1 cellular context compared by ENCODE assay signal in genomic region chr19:7943444-7944176, GRCh38.
A peak's percentile ranks its signal among the peaks of the same experiment; 100 is the strongest.
TF ChIP-seq lines count a peak whose summit lies in the region.

A gene with protein sequence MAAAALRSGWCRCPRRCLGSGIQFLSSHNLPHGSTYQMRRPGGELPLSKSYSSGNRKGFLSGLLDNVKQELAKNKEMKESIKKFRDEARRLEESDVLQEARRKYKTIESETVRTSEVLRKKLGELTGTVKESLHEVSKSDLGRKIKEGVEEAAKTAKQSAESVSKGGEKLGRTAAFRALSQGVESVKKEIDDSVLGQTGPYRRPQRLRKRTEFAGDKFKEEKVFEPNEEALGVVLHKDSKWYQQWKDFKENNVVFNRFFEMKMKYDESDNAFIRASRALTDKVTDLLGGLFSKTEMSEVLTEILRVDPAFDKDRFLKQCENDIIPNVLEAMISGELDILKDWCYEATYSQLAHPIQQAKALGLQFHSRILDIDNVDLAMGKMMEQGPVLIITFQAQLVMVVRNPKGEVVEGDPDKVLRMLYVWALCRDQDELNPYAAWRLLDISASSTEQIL (minus strand): TSS chr19:7943666. CDS start chr19:7943651, 15 bp downstream.

TF ChIP-seq in K562, 482 proteins besides CTCF, POLR2A, EP300 and RAD21 (continued from another document and continues in another):
- TF ChIP-seq RREB1 (CRISPR knock-in tag; IDR thresholded peaks at IDR 0.05): 0 out of 2 replicates have a peak, but pooled peaks have one; percentile 74
- no peak for TF ChIP-seq POLR3G (IDR thresholded peaks at IDR 0.05; ENCODE audit: extremely low read depth, insufficient read length, insufficient replicate concordance)
- TF ChIP-seq, protein P1, sequence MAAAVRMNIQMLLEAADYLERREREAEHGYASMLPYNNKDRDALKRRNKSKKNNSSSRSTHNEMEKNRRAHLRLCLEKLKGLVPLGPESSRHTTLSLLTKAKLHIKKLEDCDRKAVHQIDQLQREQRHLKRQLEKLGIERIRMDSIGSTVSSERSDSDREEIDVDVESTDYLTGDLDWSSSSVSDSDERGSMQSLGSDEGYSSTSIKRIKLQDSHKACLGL (CRISPR knock-in tag; IDR thresholded peaks at IDR 0.05; ENCODE audit: borderline replicate concordance, poor library complexity, severe bottlenecking): peak; percentile 90
- no peak for TF ChIP-seq NCOA1 (IDR thresholded peaks at IDR 0.05; ENCODE audit: low read depth)
- TF ChIP-seq SUPT5H (IDR thresholded peaks at IDR 0.05): peak; percentile 93
- TF ChIP-seq BRD4 (IDR thresholded peaks at IDR 0.05): peak; percentile 75
- TF ChIP-seq MXI1 (IDR thresholded peaks at IDR 0.05; ENCODE audit: low read depth, low read length): peak; percentile 80; the same call in 1 of the 2 replicates
- peak; percentile 97 for TF ChIP-seq HNRNPLL (IDR thresholded peaks at IDR 0.05; ENCODE audit: low read depth, low read length, poor library complexity, severe bottlenecking)
- TF ChIP-seq ATF1 (CRISPR knock-in tag; IDR thresholded peaks at IDR 0.05): peak; percentile 67; the same call in 1 of the 2 replicates
- TF ChIP-seq ATF1 (tag; IDR thresholded peaks at IDR 0.05): peak; percentile 97
- TF ChIP-seq NFIX (CRISPR knock-in tag; IDR thresholded peaks at IDR 0.05; ENCODE audit: low read depth): 0 out of 2 replicates have a peak, but pooled peaks have one; percentile 11
- TF ChIP-seq, protein P2, sequence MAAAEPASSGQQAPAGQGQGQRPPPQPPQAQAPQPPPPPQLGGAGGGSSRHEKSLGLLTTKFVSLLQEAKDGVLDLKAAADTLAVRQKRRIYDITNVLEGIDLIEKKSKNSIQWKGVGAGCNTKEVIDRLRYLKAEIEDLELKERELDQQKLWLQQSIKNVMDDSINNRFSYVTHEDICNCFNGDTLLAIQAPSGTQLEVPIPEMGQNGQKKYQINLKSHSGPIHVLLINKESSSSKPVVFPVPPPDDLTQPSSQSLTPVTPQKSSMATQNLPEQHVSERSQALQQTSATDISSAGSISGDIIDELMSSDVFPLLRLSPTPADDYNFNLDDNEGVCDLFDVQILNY (CRISPR knock-in tag; IDR thresholded peaks at IDR 0.05): peak; percentile 85; the same call in 1 of the 2 replicates
- TF ChIP-seq CEBPB (tag; IDR thresholded peaks at IDR 0.05): peak; percentile 99
- TF ChIP-seq LCOR (CRISPR knock-in tag; IDR thresholded peaks at IDR 0.05): peak; percentile 91
- no peak for TF ChIP-seq HINFP (tag; conservative IDR thresholded peaks at IDR 0.05; ENCODE audit: low read depth)
- TF ChIP-seq, protein P3, sequence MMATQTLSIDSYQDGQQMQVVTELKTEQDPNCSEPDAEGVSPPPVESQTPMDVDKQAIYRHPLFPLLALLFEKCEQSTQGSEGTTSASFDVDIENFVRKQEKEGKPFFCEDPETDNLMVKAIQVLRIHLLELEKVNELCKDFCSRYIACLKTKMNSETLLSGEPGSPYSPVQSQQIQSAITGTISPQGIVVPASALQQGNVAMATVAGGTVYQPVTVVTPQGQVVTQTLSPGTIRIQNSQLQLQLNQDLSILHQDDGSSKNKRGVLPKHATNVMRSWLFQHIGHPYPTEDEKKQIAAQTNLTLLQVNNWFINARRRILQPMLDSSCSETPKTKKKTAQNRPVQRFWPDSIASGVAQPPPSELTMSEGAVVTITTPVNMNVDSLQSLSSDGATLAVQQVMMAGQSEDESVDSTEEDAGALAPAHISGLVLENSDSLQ (IDR thresholded peaks at IDR 0.05): peak; percentile 97
- peak; percentile 88 for TF ChIP-seq TAF7 (tag; IDR thresholded peaks at IDR 0.05)
- TF ChIP-seq GABPA (tag; conservative IDR thresholded peaks at IDR 0.05; ENCODE audit: low read depth): peak; percentile 42
- peak; percentile 66; the same call in 1 of the 2 replicates for TF ChIP-seq MTA3 (IDR thresholded peaks at IDR 0.05; ENCODE audit: borderline replicate concordance)
- no peak for TF ChIP-seq MTA2 (IDR thresholded peaks at IDR 0.05; ENCODE audit: low read depth)
- peak; percentile 76 for TF ChIP-seq RB1 (IDR thresholded peaks at IDR 0.05; ENCODE audit: low read depth)
- TF ChIP-seq TCF7L2 (IDR thresholded peaks at IDR 0.05; ENCODE audit: low read depth, low read length): no peak
- TF ChIP-seq, protein P4, sequence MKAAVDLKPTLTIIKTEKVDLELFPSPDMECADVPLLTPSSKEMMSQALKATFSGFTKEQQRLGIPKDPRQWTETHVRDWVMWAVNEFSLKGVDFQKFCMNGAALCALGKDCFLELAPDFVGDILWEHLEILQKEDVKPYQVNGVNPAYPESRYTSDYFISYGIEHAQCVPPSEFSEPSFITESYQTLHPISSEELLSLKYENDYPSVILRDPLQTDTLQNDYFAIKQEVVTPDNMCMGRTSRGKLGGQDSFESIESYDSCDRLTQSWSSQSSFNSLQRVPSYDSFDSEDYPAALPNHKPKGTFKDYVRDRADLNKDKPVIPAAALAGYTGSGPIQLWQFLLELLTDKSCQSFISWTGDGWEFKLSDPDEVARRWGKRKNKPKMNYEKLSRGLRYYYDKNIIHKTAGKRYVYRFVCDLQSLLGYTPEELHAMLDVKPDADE (conservative IDR thresholded peaks at IDR 0.05; ENCODE audit: control insufficient read depth, low read depth, low read length): peak; percentile 53; the same call in 1 of the 2 replicates
- no peak for TF ChIP-seq ZNF124 (CRISPR knock-in tag; IDR thresholded peaks at IDR 0.05)
- TF ChIP-seq, protein P5, sequence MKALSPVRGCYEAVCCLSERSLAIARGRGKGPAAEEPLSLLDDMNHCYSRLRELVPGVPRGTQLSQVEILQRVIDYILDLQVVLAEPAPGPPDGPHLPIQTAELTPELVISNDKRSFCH (CRISPR knock-in tag; IDR thresholded peaks at IDR 0.05): no peak
- TF ChIP-seq, protein P5 (tag; IDR thresholded peaks at IDR 0.05): peak; percentile 90
- TF ChIP-seq ATF6 (CRISPR knock-in tag; IDR thresholded peaks at IDR 0.05): peak; percentile 25; the same call in 1 of the 2 replicates
- peak; percentile 95 for TF ChIP-seq ZFX (CRISPR knock-in tag; IDR thresholded peaks at IDR 0.05)
- peak; percentile 74 for TF ChIP-seq POLR2B (IDR thresholded peaks at IDR 0.05; ENCODE audit: low read depth, partially characterized antibody)
- TF ChIP-seq CBX1 (IDR thresholded peaks at IDR 0.05; ENCODE audit: low read depth): peak; percentile 84
- TF ChIP-seq NFRKB (IDR thresholded peaks at IDR 0.05; ENCODE audit: low read depth): peak; percentile 77
- TF ChIP-seq HMG20A (CRISPR knock-in tag; conservative IDR thresholded peaks at IDR 0.05): 0 out of 2 replicates have a peak, but pooled peaks have one; percentile 35
- TF ChIP-seq TAF1 (IDR thresholded peaks at IDR 0.05; ENCODE audit: control insufficient read depth, extremely low read depth, insufficient read depth, low read length, severe bottlenecking): peak; percentile 96
- no peak for TF ChIP-seq ZNF140 (CRISPR knock-in tag; IDR thresholded peaks at IDR 0.05)
- TF ChIP-seq KDM5B (IDR thresholded peaks at IDR 0.05; ENCODE audit: insufficient replicate concordance, low read depth, low read length): peak; percentile 96
- peak; percentile 35; the same call in 1 of the 2 replicates for TF ChIP-seq ILF3 (IDR thresholded peaks at IDR 0.05; ENCODE audit: borderline replicate concordance)
- peak; percentile 97 for TF ChIP-seq ATF4 (CRISPR knock-in tag; IDR thresholded peaks at IDR 0.05)
- TF ChIP-seq JUNB (CRISPR knock-in tag; conservative IDR thresholded peaks at IDR 0.05): peak; percentile 87
- TF ChIP-seq, protein P6, sequence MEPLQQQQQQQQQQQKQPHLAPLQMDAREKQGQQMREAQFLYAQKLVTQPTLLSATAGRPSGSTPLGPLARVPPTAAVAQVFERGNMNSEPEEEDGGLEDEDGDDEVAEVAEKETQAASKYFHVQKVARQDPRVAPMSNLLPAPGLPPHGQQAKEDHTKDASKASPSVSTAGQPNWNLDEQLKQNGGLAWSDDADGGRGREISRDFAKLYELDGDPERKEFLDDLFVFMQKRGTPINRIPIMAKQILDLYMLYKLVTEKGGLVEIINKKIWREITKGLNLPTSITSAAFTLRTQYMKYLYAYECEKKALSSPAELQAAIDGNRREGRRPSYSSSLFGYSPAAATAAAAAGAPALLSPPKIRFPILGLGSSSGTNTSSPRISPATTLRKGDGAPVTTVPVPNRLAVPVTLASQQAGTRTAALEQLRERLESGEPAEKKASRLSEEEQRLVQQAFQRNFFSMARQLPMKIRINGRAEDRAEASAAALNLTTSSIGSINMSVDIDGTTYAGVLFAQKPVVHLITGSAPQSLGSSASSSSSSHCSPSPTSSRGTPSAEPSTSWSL (CRISPR knock-in tag; IDR thresholded peaks at IDR 0.05; ENCODE audit: borderline replicate concordance): 0 out of 2 replicates have a peak, but pooled peaks have one; percentile 21
- TF ChIP-seq MAFK (IDR thresholded peaks at IDR 0.05; ENCODE audit: low read length): peak; percentile 1; the same call in 1 of the 2 replicates
